1 cellular context compared by ENCODE assay signal in genomic region chr11:120525285-120526085, GRCh38.
TF ChIP-seq lines count a peak whose summit lies in the region.

No MANE protein-coding gene starts in this region.

TF ChIP-seq in H1, 55 proteins besides CTCF, POLR2A, EP300 and RAD21:
- TF ChIP-seq NANOG (IDR thresholded peaks at IDR 0.05; ENCODE audit: insufficient read depth, low read depth, low read length, poor library complexity, severe bottlenecking) (no peak), E2F6 (IDR thresholded peaks at IDR 0.05) (no peak), ASH2L (IDR thresholded peaks at IDR 0.05; ENCODE audit: low read length) (no peak), CREB1 (IDR thresholded peaks at IDR 0.05) (no peak), CBX5 (IDR thresholded peaks at IDR 0.05; ENCODE audit: low read depth, low read length) (no peak), JUND (IDR thresholded peaks at IDR 0.05; ENCODE audit: low read length) (no peak), CTBP2 (IDR thresholded peaks at IDR 0.05; ENCODE audit: borderline replicate concordance, insufficient read depth, insufficient read length, low read length) (no peak), CEBPB (IDR thresholded peaks at IDR 0.05; ENCODE audit: low read depth, low read length) (no peak), EGR1 (IDR thresholded peaks at IDR 0.05; ENCODE audit: borderline replicate concordance, low read depth, low read length) (no peak), ATF2 (IDR thresholded peaks at IDR 0.05; ENCODE audit: low read length) (no peak), TEAD4 (IDR thresholded peaks at IDR 0.05; ENCODE audit: low read depth, low read length) (no peak), TCF12 (IDR thresholded peaks at IDR 0.05; ENCODE audit: low read depth, low read length) (no peak), YY1 (IDR thresholded peaks at IDR 0.05; ENCODE audit: low read depth, low read length) (no peak), ZNF274 (IDR thresholded peaks at IDR 0.05; ENCODE audit: borderline replicate concordance, extremely low read depth, low read length) (no peak), SAP30 (IDR thresholded peaks at IDR 0.05; ENCODE audit: insufficient read depth, insufficient replicate concordance, low read length) (no peak), POLR2AphosphoS5 (IDR thresholded peaks at IDR 0.05; ENCODE audit: low read depth, low read length) (no peak), CHD1 (IDR thresholded peaks at IDR 0.05; ENCODE audit: low read depth, low read length) (no peak)
